In genomic region chr7:100015232-100016208, GRCh38 we compare ENCODE assay signal across 1 cellular context.
TF ChIP-seq lines count a peak whose summit lies in the region.

TSS of gene ZKSCAN1 (plus strand) at chr7:100015596. CDS start at chr7:100023507, 7,911 bp downstream.

TF ChIP-seq in GM12878, 131 proteins besides CTCF, POLR2A, EP300 and RAD21 (continued from another document and continues in another):
- TF ChIP-seq ZBTB4 (CRISPR knock-in tag; IDR thresholded peaks at IDR 0.05) (no peak), RUNX3 (IDR thresholded peaks at IDR 0.05; ENCODE audit: low read length) (no peak), ZNF24 (IDR thresholded peaks at IDR 0.05) (0 out of 2 replicates have a peak, but pooled peaks have one; percentile 52), JUND (IDR thresholded peaks at IDR 0.05; ENCODE audit: low read depth, low read length) (0 out of 2 replicates have a peak, but pooled peaks have one; percentile 50), EGR1 (IDR thresholded peaks at IDR 0.05; ENCODE audit: borderline replicate concordance in 1 of 2, low read depth in 2 of 2, low read length in 2 of 2) (peak; percentile 64 to 84), CHD2 (IDR thresholded peaks at IDR 0.05; ENCODE audit: borderline replicate concordance, low read depth, low read length) (peak; percentile 16; the same call in 1 of the 2 replicates), GABPA (IDR thresholded peaks at IDR 0.05; ENCODE audit: low read depth) (peak; percentile 96), NR2F1 (conservative IDR thresholded peaks at IDR 0.05) (peak; percentile 36; the same call in 1 of the 2 replicates), ZNF592 (IDR thresholded peaks at IDR 0.05) (no peak), TBL1XR1 (IDR thresholded peaks at IDR 0.05; ENCODE audit: low read depth, low read length) (no peak), JUNB (IDR thresholded peaks at IDR 0.05) (no peak), ZNF274 (IDR thresholded peaks at IDR 0.05; ENCODE audit: insufficient read depth, insufficient read length) (no peak), ATF3 (IDR thresholded peaks at IDR 0.05; ENCODE audit: borderline replicate concordance, extremely low read depth, low read depth, low read length) (no peak), CREM (IDR thresholded peaks at IDR 0.05; ENCODE audit: low read depth) (peak; percentile 96), ASH2L (IDR thresholded peaks at IDR 0.05; ENCODE audit: borderline replicate concordance, low read depth) (no peak), BMI1 (IDR thresholded peaks at IDR 0.05; ENCODE audit: borderline replicate concordance) (no peak), CBFB (IDR thresholded peaks at IDR 0.05; ENCODE audit: low read depth) (peak; percentile 56; the same call in 1 of the 2 replicates), SREBF2 (IDR thresholded peaks at IDR 0.05; ENCODE audit: low read length) (no peak), POLR2AphosphoS2 (IDR thresholded peaks at IDR 0.05; ENCODE audit: low read depth, low read length) (peak; percentile 68; the same call in 1 of the 2 replicates), RELA (IDR thresholded peaks at IDR 0.05; ENCODE audit: borderline replicate concordance, partially characterized antibody) (no peak), MXI1 (IDR thresholded peaks at IDR 0.05; ENCODE audit: low read depth, low read length) (peak; percentile 62; the same call in 1 of the 2 replicates), IRF5 (IDR thresholded peaks at IDR 0.05; ENCODE audit: borderline replicate concordance) (no peak), BCL11A (IDR thresholded peaks at IDR 0.05; ENCODE audit: low read depth, low read length) (no peak), SP1 (IDR thresholded peaks at IDR 0.05; ENCODE audit: low read depth, low read length) (no peak), ETV6 (conservative IDR thresholded peaks at IDR 0.05 in 1 of 2, IDR thresholded peaks at IDR 0.05 in 1 of 2; ENCODE audit: borderline replicate concordance in 1 of 2, low read depth in 1 of 2) (peak in 1 of 2 experiments; percentile 44; a peak in 1 of 4 replicates), YBX1 (IDR thresholded peaks at IDR 0.05) (no peak), ZZZ3 (IDR thresholded peaks at IDR 0.05; ENCODE audit: control insufficient read depth, insufficient read length, low read depth) (no peak), STAT3 (IDR thresholded peaks at IDR 0.05; ENCODE audit: low read depth, low read length) (no peak), MAX (IDR thresholded peaks at IDR 0.05; ENCODE audit: low read depth, low read length) (peak; percentile 67; the same call in 1 of the 2 replicates), ZSCAN29 (IDR thresholded peaks at IDR 0.05) (no peak), ZBED1 (IDR thresholded peaks at IDR 0.05; ENCODE audit: borderline replicate concordance) (0 out of 2 replicates have a peak, but pooled peaks have one; percentile 14), ZNF207 (IDR thresholded peaks at IDR 0.05; ENCODE audit: borderline replicate concordance) (0 out of 2 replicates have a peak, but pooled peaks have one; percentile 42), POU2F2 (IDR thresholded peaks at IDR 0.05; ENCODE audit: borderline replicate concordance, low read depth, low read length) (peak; percentile 85; the same call in 2 of the 3 replicates), SUPT20H (IDR thresholded peaks at IDR 0.05; ENCODE audit: borderline replicate concordance, control insufficient read depth, low read depth, low read length) (no peak), DPF2 (IDR thresholded peaks at IDR 0.05) (no peak), ZBTB40 (IDR thresholded peaks at IDR 0.05; ENCODE audit: borderline replicate concordance) (peak; percentile 93), NBN (IDR thresholded peaks at IDR 0.05) (peak; percentile 70; the same call in 1 of the 2 replicates), MTA2 (IDR thresholded peaks at IDR 0.05; ENCODE audit: low read depth) (0 out of 2 replicates have a peak, but pooled peaks have one; percentile 10), POLR2AphosphoS5 (IDR thresholded peaks at IDR 0.05; ENCODE audit: low read length) (peak; percentile 95), TCF7 (IDR thresholded peaks at IDR 0.05; ENCODE audit: borderline replicate concordance) (0 out of 2 replicates have a peak, but pooled peaks have one; percentile 26), BCLAF1 (IDR thresholded peaks at IDR 0.05) (no peak), MTA3 (IDR thresholded peaks at IDR 0.05; ENCODE audit: borderline replicate concordance, low read length) (no peak), RFX5 (IDR thresholded peaks at IDR 0.05; ENCODE audit: low read depth, low read length) (no peak), WRNIP1 (IDR thresholded peaks at IDR 0.05; ENCODE audit: borderline replicate concordance, low read depth, low read length) (no peak), PBX3 (IDR thresholded peaks at IDR 0.05; ENCODE audit: insufficient replicate concordance, low read depth, low read length) (no peak), ZNF384 (IDR thresholded peaks at IDR 0.05; ENCODE audit: borderline replicate concordance, low read depth, low read length) (no peak)
